8 cellular contexts compared by ENCODE assay signal in genomic region chr1:21342961-21343838, GRCh38. TPM values are rescaled to one million over a fixed set of nuclear protein-coding genes. Genes with fewer than 3 reads are reported as not detected.
DNase-seq lines count a peak whose midpoint lies in the region; ATAC-seq and TF ChIP-seq lines count a peak whose summit lies in the region.

No MANE protein-coding gene starts in this region.

- peak overlapping the region; percentile 87 for H3K9ac ChIP-seq in mesenchymal stem cell (ENCODE audit: low read length)

- peak overlapping the region; percentile 92 for H3K4me3 Mint-ChIP-seq in activated naive CD8-positive, alpha-beta T cell

- peaks cover 37% of the 10 kb centered on the region for H3K79me1 ChIP-seq in mesenchymal stem cell (replicated peaks; ENCODE audit: low read length, poor library complexity, severe bottlenecking)

- no peak for TF ChIP-seq EP300 in upper lobe of left lung (IDR thresholded peaks at IDR 0.05)

- H3K27ac ChIP-seq in heart left ventricle = peak overlapping the region in 11 of 12 donors; percentile 61 to 92 (median 88)
- no peak overlapping the region for H3K27ac ChIP-seq in mesenchymal stem cell (ENCODE audit: low read length, poor library complexity, severe bottlenecking)
- H3K27ac ChIP-seq in upper lobe of left lung = peak overlapping the region; percentile 82 to 91 (median 87)

- peaks cover 57% of the 10 kb centered on the region for H3K4me1 Mint-ChIP-seq in activated naive CD8-positive, alpha-beta T cell (ENCODE audit: low read depth)

- 31 to 47% (median 35%) methylated on average over 10 of the region's 10 CpGs for WGBS in heart left ventricle, 4 donors
- 33% methylated on average over 10 of the region's 10 CpGs for WGBS in mesenchymal stem cell
- WGBS in upper lobe of left lung, 2 donors = 43 to 46% methylated on average over 10 of the region's 10 CpGs

- peak overlapping the region in 1 of 2 experiments; percentile 69 for H3K4ac ChIP-seq in mesenchymal stem cell (ENCODE audit: low read depth in 1 of 2, low read length in 2 of 2)

- no peak overlapping the region for H2BK5ac ChIP-seq in mesenchymal stem cell (ENCODE audit: low read depth, low read length, poor library complexity, severe bottlenecking)

- no peak overlapping the region for H3K4me2 ChIP-seq in mesenchymal stem cell (ENCODE audit: low read length, poor library complexity, severe bottlenecking)

- no peak overlapping the region for H2AFZ ChIP-seq in mesenchymal stem cell (ENCODE audit: low read depth, low read length)

- ATAC-seq in heart left ventricle (no peak), Right ventricle myocardium inferior (no peak), upper lobe of left lung (ENCODE audit: low FRiP score in 2 of 2) (no peak), HG02642 (IDR thresholded peaks at IDR 0.05; ENCODE audit: poor library complexity, unreplicated experiment) (no peak)

- peak overlapping the region in 9 of 12 donors; percentile 62 to 96 (median 80) for H3K4me3 ChIP-seq in heart left ventricle
- peak overlapping the region in 1 of 2 experiments; percentile 86 for H3K4me3 ChIP-seq in mesenchymal stem cell (ENCODE audit: insufficient read depth in 1 of 2, low read depth in 1 of 2, low read length in 2 of 2)
- peak overlapping the region in 3 of 4 donors; percentile 71 to 90 (median 83) for H3K4me3 ChIP-seq in upper lobe of left lung

- no peak overlapping the region for H4K91ac ChIP-seq in mesenchymal stem cell (ENCODE audit: low read length)

- H3K14ac ChIP-seq in mesenchymal stem cell (ENCODE audit: low read length in 2 of 2) = peak overlapping the region in 1 of 2 experiments; percentile 7

- H3K27me3 ChIP-seq in heart left ventricle (peaks cover 0 to 16% (median 0%) of the 10 kb centered on the region in 9 donors), mesenchymal stem cell (ENCODE audit: control insufficient read depth in 1 of 2, insufficient read depth in 1 of 2, low read length in 2 of 2) (no peaks in the 10 kb centered on the region), upper lobe of left lung (no peaks in the 10 kb centered on the region)

- H3K36me3 Mint-ChIP-seq in activated naive CD8-positive, alpha-beta T cell = no peaks in the 10 kb centered on the region

- H2BK15ac ChIP-seq in mesenchymal stem cell (ENCODE audit: low read depth, poor library complexity, severe bottlenecking) = no peak overlapping the region

- no peak overlapping the region for H2BK120ac ChIP-seq in mesenchymal stem cell (ENCODE audit: low read depth, low read length)

- no peak overlapping the region for H4K8ac ChIP-seq in mesenchymal stem cell (ENCODE audit: low read length)

- H3K4me1 ChIP-seq in heart left ventricle (peaks cover 9 to 73% (median 51%) of the 10 kb centered on the region in 12 donors), mesenchymal stem cell (ENCODE audit: control insufficient read depth, insufficient read depth, low read depth, low read length) (peaks cover 45% of the 10 kb centered on the region), upper lobe of left lung (peaks cover 53 to 78% (median 65%) of the 10 kb centered on the region in 4 donors)

- TF ChIP-seq CTCF in heart left ventricle (IDR thresholded peaks at IDR 0.05) (no peak), upper lobe of left lung (IDR thresholded peaks at IDR 0.05) (no peak)

- H3K36me3 ChIP-seq in heart left ventricle = no peaks in the 10 kb centered on the region
- H3K36me3 ChIP-seq in mesenchymal stem cell (ENCODE audit: control insufficient read depth in 1 of 2, insufficient read depth in 2 of 2, low read depth in 1 of 2, low read length in 2 of 2) = peaks cover 7 to 8% of the 10 kb centered on the region in 2 experiments
- peaks cover 0 to 4% (median 0%) of the 10 kb centered on the region in 4 donors for H3K36me3 ChIP-seq in upper lobe of left lung

- peak overlapping the region; percentile 87 for H3K27ac Mint-ChIP-seq in activated naive CD8-positive, alpha-beta T cell

- H3K18ac ChIP-seq in mesenchymal stem cell (ENCODE audit: low read depth in 1 of 2, low read length in 2 of 2) = peak overlapping the region in 1 of 2 experiments; percentile 96

- intact Hi-C loops in heart left ventricle (cut with DNase I) (loop anchor here in 1 of 10 donors (5.0 kb wide), 1 partner anchor 81 kb away; no protein-coding TSS in a partner anchor), Right ventricle myocardium inferior (cut with DNase I) (no loop called here)

- peak overlapping the region in 1 of 2 experiments; percentile 69 for H2BK12ac ChIP-seq in mesenchymal stem cell (ENCODE audit: low read length in 2 of 2)

- H3K9me3 ChIP-seq in heart left ventricle (no peaks in the 10 kb centered on the region), mesenchymal stem cell (ENCODE audit: control insufficient read depth, low read length) (no peaks in the 10 kb centered on the region), upper lobe of left lung (no peaks in the 10 kb centered on the region)

- no peaks in the 10 kb centered on the region for H3K9me3 Mint-ChIP-seq in activated naive CD8-positive, alpha-beta T cell (ENCODE audit: low read depth)

- peak overlapping the region in 1 of 2 experiments; percentile 62 for H3K23ac ChIP-seq in mesenchymal stem cell (ENCODE audit: low read length in 2 of 2)

- H3K27me3 Mint-ChIP-seq in activated naive CD8-positive, alpha-beta T cell = no peaks in the 10 kb centered on the region

- TF ChIP-seq POLR2A in heart left ventricle (IDR thresholded peaks at IDR 0.05) (no peak), upper lobe of left lung (IDR thresholded peaks at IDR 0.05) (no peak)

- no peak for DNase-seq in heart left ventricle
- DNase-seq in Right ventricle myocardium inferior (ENCODE audit: missing footprints) = no peak
- peak; percentile 44 for DNase-seq in mesenchymal stem cell
- DNase-seq in upper lobe of left lung = no peak
- no peak for DNase-seq in NOMO-1 treated with DMSO at 0.1 percent for 48 hours (lab: John Stamatoyannopoulos, UW; ENCODE audit: unreplicated experiment)
- DNase-seq in retina = no peak

- no peak overlapping the region for H2AK5ac ChIP-seq in mesenchymal stem cell (ENCODE audit: low read length, severe bottlenecking)

RNA-seq across cellular contexts. Expression of gene ECE1, which starts 52.9 kb away (rescaled TPM):
- 100 to 1,000 TPM in 1 of 9 donors, 10 to 100 TPM in 8; 37.3 to 140 (median 59.4) TPM for total RNA-seq in heart left ventricle
- 10 to 100 TPM; 38.4 to 61.3 TPM for polyA plus RNA-seq in heart left ventricle
- 49.3 TPM for total RNA-seq in Right ventricle myocardium inferior
- polyA plus RNA-seq in mesenchymal stem cell (2013, experiment 1 of 2) = 229 TPM
- polyA plus RNA-seq in mesenchymal stem cell (2013, experiment 2 of 2) = 222 TPM
- total RNA-seq in upper lobe of left lung = 100 to 1,000 TPM in 1 of 6 donors, 10 to 100 TPM in 5; 55.8 to 120 (median 74.8) TPM
